1 cellular context compared by ENCODE assay signal in the genomic region with DNA sequence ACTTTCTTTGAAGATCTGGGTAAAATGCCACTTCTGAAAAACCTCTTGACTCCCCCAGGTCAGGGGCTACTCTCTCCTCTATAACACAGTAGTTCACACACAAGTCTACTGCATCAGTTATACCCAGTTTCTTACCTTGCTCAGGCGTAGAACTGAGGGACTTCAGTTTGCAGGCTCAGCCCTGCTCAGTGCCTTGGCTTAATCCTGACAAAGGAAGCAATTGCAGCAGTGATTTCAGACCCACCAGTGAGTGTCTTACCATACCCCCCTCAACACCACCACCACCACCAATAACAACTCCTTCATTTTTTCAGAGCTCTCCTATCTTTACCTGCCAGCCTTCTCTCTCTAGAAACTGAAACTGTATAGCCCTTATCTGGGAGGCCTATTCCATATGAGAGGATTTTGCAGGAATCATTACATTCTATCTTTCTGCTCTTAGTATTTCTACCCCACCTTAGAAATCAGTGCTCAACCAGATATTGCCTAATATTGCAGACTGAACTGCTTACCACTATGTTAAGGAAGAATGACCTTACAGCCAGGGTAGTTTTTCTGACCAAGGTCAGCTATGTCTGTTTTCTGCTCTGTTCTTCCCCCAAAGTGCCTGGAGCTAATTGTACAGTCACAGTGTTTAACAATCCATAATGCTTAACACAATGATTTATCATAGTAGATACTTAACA.
A peak's percentile ranks its signal among the peaks of the same experiment; 100 is the strongest.
TF ChIP-seq lines count a peak whose summit lies in the region.

No MANE protein-coding gene starts in this region.

TF ChIP-seq in K562, 482 proteins besides CTCF, POLR2A, EP300 and RAD21 (continued from another document):
- no peak for TF ChIP-seq SIX5 (IDR thresholded peaks at IDR 0.05; ENCODE audit: borderline replicate concordance in 1 of 2, insufficient read depth in 1 of 2, low read depth in 1 of 2, low read length in 2 of 2)
- TF ChIP-seq CEBPB (tag; IDR thresholded peaks at IDR 0.05), result peak; percentile 54; the same call in 1 of the 2 replicates
- TF ChIP-seq MEIS2 (IDR thresholded peaks at IDR 0.05; ENCODE audit: partially characterized antibody), result no peak
- no peak for TF ChIP-seq NFXL1 (CRISPR knock-in tag; IDR thresholded peaks at IDR 0.05)
TF ChIP-seq in K562: peak in this region for 9.
